ENCODE assay signal across 19 cellular contexts in the genomic region with DNA sequence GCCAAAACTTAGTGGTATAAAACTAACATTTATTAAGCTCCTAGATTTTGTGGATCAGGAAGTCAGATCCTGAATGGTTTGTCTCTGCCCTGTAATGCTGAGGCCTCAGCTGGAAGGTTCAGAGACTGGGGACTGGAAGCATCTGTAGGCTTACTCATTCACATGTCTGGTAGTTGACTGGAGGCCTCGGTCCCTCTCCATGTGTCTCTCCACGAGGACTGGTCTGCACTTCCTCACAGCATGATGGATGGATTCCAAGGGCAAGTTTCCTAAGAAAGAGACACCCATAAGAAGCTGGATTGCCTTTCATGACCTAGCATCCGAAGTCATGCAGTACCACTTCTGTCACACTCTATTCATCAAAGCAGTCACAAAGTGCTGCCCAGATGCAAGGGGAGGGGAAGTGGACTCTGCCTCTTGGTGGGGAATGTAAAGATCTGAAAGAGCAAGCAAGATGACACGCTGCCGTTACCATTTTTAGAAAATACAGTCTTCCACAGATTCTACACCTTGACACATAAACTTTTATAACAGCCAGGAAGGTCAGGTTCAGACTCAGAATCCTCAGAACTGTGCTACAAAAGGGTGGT. TPM values are rescaled to one million over a fixed set of nuclear protein-coding genes. Genes with fewer than 3 reads are reported as not detected.
DNase-seq lines count a peak whose midpoint lies in the region; ATAC-seq and TF ChIP-seq lines count a peak whose summit lies in the region.
"Had no signal": no experiment of that assay in that cellular context is flagged by ENCODE, and none has a peak within 500 bp of the region (broad histone marks: within the 10 kb centered on the region; RNA-seq: fewer than 3 reads in every experiment).

No MANE protein-coding gene starts in this region.

- H3K36me3 ChIP-seq in WERI-Rb-1, result no peaks in the 10 kb centered on the region
- H3K36me3 ChIP-seq in neural progenitor cell, result no peaks in the 10 kb centered on the region

- H3K9me3 Mint-ChIP-seq in glutamatergic neuron (ENCODE audit: unreplicated experiment) (peaks cover 9% of the 10 kb centered on the region), neural progenitor cell (no peaks in the 10 kb centered on the region)
- H3K9me3 Mint-ChIP-seq in stimulated activated memory B cell treated with anti-CD40 and anti-IgM and Interleukin-4, amounts not matched to agents 10 μg/mL and 1 μg/mL and 100 μg/mL, for 72 hours, result no peaks in the 10 kb centered on the region
- H3K9me3 Mint-ChIP-seq: CD4-positive, alpha-beta T cell; H9 had no signal

- no peak for ATAC-seq in stimulated activated memory B cell treated with anti-CD40 and anti-IgM and Interleukin-4, amounts not matched to agents 10 μg/mL and 1 μg/mL and 100 μg/mL, for 72 hours
- ATAC-seq: GM12878 had no signal

- no peaks in the 10 kb centered on the region for H3K4me1 ChIP-seq in neural progenitor cell

- H3K4me2 ChIP-seq in neural progenitor cell, result no peak overlapping the region

- H3F3A ChIP-seq in neural progenitor cell (ENCODE audit: low read depth), result no peaks in the 10 kb centered on the region

- H3K4me3 ChIP-seq in AG10803 (ENCODE audit: low read length) (no peak overlapping the region), WERI-Rb-1 (ENCODE audit: low read depth, low read length) (no peak overlapping the region), neural progenitor cell (no peak overlapping the region)
- H3K4me3 ChIP-seq: GM12878 had no signal

- peaks cover 18% of the 10 kb centered on the region for H3K4me1 Mint-ChIP-seq in glutamatergic neuron (ENCODE audit: low read depth, unreplicated experiment)
- peaks cover 24% of the 10 kb centered on the region for H3K4me1 Mint-ChIP-seq in neural progenitor cell
- H3K4me1 Mint-ChIP-seq in stimulated activated memory B cell treated with anti-CD40 and anti-IgM and Interleukin-4, amounts not matched to agents 10 μg/mL and 1 μg/mL and 100 μg/mL, for 72 hours, result peaks cover 2% of the 10 kb centered on the region

- H4K20me1 ChIP-seq in neural progenitor cell (ENCODE audit: low read depth), result no peaks in the 10 kb centered on the region

- H3K79me2 ChIP-seq in neural progenitor cell (ENCODE audit: low read depth), result no peaks in the 10 kb centered on the region

- H3K9me3 ChIP-seq in WERI-Rb-1 (ENCODE audit: severe bottlenecking), result peaks cover 2% of the 10 kb centered on the region
- no peaks in the 10 kb centered on the region for H3K9me3 ChIP-seq in neural progenitor cell (ENCODE audit: low read depth)
- H3K9me3 ChIP-seq: Caco-2 had no signal

- H2AFZ ChIP-seq in neural progenitor cell (replicated peaks), result no peak overlapping the region

- no peak overlapping the region for H3K9ac ChIP-seq in neural progenitor cell

- H3K36me3 Mint-ChIP-seq in glutamatergic neuron (ENCODE audit: unreplicated experiment) (peaks cover 6% of the 10 kb centered on the region), neural progenitor cell (no peaks in the 10 kb centered on the region)
- H3K36me3 Mint-ChIP-seq in stimulated activated memory B cell treated with anti-CD40 and anti-IgM and Interleukin-4, amounts not matched to agents 10 μg/mL and 1 μg/mL and 100 μg/mL, for 72 hours, result no peaks in the 10 kb centered on the region

- H3K27ac ChIP-seq in WERI-Rb-1 (peak overlapping the region; percentile 67), neural progenitor cell (no peak overlapping the region)

- H3K27me3 Mint-ChIP-seq in glutamatergic neuron (ENCODE audit: unreplicated experiment) (peaks cover 10% of the 10 kb centered on the region), neural progenitor cell (ENCODE audit: insufficient read depth, low read depth) (peaks cover 6% of the 10 kb centered on the region)
- peaks cover 10% of the 10 kb centered on the region for H3K27me3 Mint-ChIP-seq in stimulated activated memory B cell treated with anti-CD40 and anti-IgM and Interleukin-4, amounts not matched to agents 10 μg/mL and 1 μg/mL and 100 μg/mL, for 72 hours

- H3K4me3 Mint-ChIP-seq in glutamatergic neuron (ENCODE audit: unreplicated experiment) (no peak overlapping the region), neural progenitor cell (no peak overlapping the region)
- H3K4me3 Mint-ChIP-seq in stimulated activated memory B cell treated with anti-CD40 and anti-IgM and Interleukin-4, amounts not matched to agents 10 μg/mL and 1 μg/mL and 100 μg/mL, for 72 hours, result no peak overlapping the region
- H3K4me3 Mint-ChIP-seq: CD4-positive, alpha-beta T cell; H9 had no signal

- TF ChIP-seq CTCF in AG10803 (conservative IDR thresholded peaks at IDR 0.05; ENCODE audit: low read length), result no peak
- TF ChIP-seq CTCF in WERI-Rb-1 (IDR thresholded peaks at IDR 0.05; ENCODE audit: low read depth, low read length), result no peak
- TF ChIP-seq CTCF in glutamatergic neuron (IDR thresholded peaks at IDR 0.05; ENCODE audit: partially characterized antibody, unreplicated experiment), result no peak
- no peak for TF ChIP-seq CTCF in neural progenitor cell (IDR thresholded peaks at IDR 0.05)

- H3K27ac Mint-ChIP-seq in glutamatergic neuron (ENCODE audit: unreplicated experiment) (peak overlapping the region; percentile 59), neural progenitor cell (peak overlapping the region; percentile 38)
- no peak overlapping the region for H3K27ac Mint-ChIP-seq in stimulated activated memory B cell treated with anti-CD40 and anti-IgM and Interleukin-4, amounts not matched to agents 10 μg/mL and 1 μg/mL and 100 μg/mL, for 72 hours
- H3K27ac Mint-ChIP-seq: CD4-positive, alpha-beta T cell; H9 had no signal

- DNase-seq in AG10803 (ENCODE audit: low read depth) (peak; percentile 49), WERI-Rb-1 (no peak), glutamatergic neuron (no peak), neural progenitor cell (ENCODE audit: low spot score) (no peak), anterior cingulate cortex (lab: John Stamatoyannopoulos, UW) (no peak)
- DNase-seq in central memory CD4-positive, alpha-beta T cell, result no peak
- no peak for DNase-seq in stimulated activated CD8-positive, alpha-beta memory T cell treated with anti-CD3 and anti-CD28 coated beads, Interleukin-4, amount 100 ng/mL, for 48 hours
- DNase-seq: Caco-2; CD4-positive, alpha-beta T cell; H9; MM.1S; NCI-H1092; NCI-H146; NCI-H2081; NCI-H510A treated with DMSO at 0.1 percent for 48 hours; NCI-H774; SHP77 had no signal

- H3K27me3 ChIP-seq in WERI-Rb-1 (ENCODE audit: insufficient read depth, low read depth, severe bottlenecking) (no peaks in the 10 kb centered on the region), neural progenitor cell (no peaks in the 10 kb centered on the region)

RNA-seq across cellular contexts. Expression of a gene that starts 17.2 kb away (rescaled TPM):
- total RNA-seq in glutamatergic neuron (ENCODE audit: unreplicated experiment), result 908 TPM
- 1.3 and 3.8 TPM in 2 replicates for total RNA-seq in neural progenitor cell (ENCODE audit: low replicate concordance)

Comparison
In these comparisons a context has a peak if more than half of its experiments do, and no peak if none do; other contexts are left out.
1. RNA of a gene that starts 17.2 kb away (total RNA-seq): 908 TPM in glutamatergic neuron (single experiment); 1.3 to 3.8 TPM in neural progenitor cell; every median in the first group is over 100 times any median in the second.